ENCODE assay signal across 9 cellular contexts in the genomic region with DNA sequence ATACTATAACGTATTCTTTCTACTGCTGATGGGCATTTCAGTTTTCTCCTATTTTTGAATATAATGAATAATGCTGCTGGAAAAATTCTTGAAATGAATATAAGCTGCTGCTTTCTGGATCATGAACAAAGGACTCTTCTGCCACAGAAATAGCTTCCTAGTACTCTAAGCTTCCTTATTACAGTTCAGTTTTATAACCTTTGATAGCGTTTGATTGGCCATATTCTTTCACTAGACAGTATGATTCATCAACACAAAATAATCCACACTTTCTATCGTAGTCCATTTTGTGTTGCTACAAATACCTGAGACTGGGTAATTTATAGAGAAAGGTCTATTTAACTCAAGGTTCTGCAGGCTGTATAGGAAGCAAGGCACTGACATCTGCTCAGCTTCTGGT.
"Had no signal": no experiment of that assay in that cellular context is flagged by ENCODE, and none has a peak within 500 bp of the region (broad histone marks: within the 10 kb centered on the region; RNA-seq: fewer than 3 reads in every experiment).

No MANE protein-coding gene starts in this region.

- H3K27me3 Mint-ChIP-seq: IgD-negative memory B cell had no signal

- H3K9ac ChIP-seq: GM23248 had no signal

- H3K4me1 ChIP-seq: HAP-1 had no signal

- H3K4me3 ChIP-seq: GM23248, HAP-1 had no signal

- H2AFZ ChIP-seq: GM23248 had no signal

- H3K27ac Mint-ChIP-seq: HFFc6, IgD-negative memory B cell had no signal

- DNase-seq: GM23248, GOT3, H7, HFFc6 had no signal

- H3K4me3 Mint-ChIP-seq: IgD-negative memory B cell had no signal

- H3K27ac ChIP-seq: GM23248, HL-60 had no signal

- H3K9me3 ChIP-seq: HAP-1 had no signal

- H3K36me3 ChIP-seq: HAP-1 had no signal

- ATAC-seq: HCT116, HepG2 had no signal
